Comparison of ENCODE assay signal across 8 cellular contexts in genomic region chr11:14357843-14358728, GRCh38. TPM values are rescaled to one million over a fixed set of nuclear protein-coding genes. Genes with fewer than 3 reads are reported as not detected.
DNase-seq lines count a peak whose midpoint lies in the region.

No MANE protein-coding gene starts in this region.

- H3K4me3 ChIP-seq in mesodermal cell (ENCODE audit: extremely low read depth, insufficient read depth, low read length, poor library complexity, severe bottlenecking) (peak overlapping the region; percentile 89), stomach smooth muscle (ENCODE audit: low read length in 2 of 2) (peak overlapping the region; percentile 58 to 78)

- H3K4me1 Mint-ChIP-seq in activated CD4-positive, alpha-beta T cell treated with anti-CD3 and anti-CD28 coated beads, Interleukin-2, amount 10 ng/mL, durations not matched to agents 7 days and 5 days = peaks cover 58% of the 10 kb centered on the region

- peak overlapping the region; percentile 92 for H3K27ac Mint-ChIP-seq in activated CD4-positive, alpha-beta T cell treated with anti-CD3 and anti-CD28 coated beads, Interleukin-2, amount 10 ng/mL, durations not matched to agents 7 days and 5 days

- H3K9ac ChIP-seq in stomach smooth muscle (ENCODE audit: low read length in 2 of 2) = peak overlapping the region; percentile 73

- WGBS in mesodermal cell (ENCODE audit: insufficient coverage in 2 of 2), 2 experiments = 0% methylated on average over 31 to 70 of the region's 74 CpGs

- H3K4me1 ChIP-seq in mesodermal cell (ENCODE audit: control insufficient read depth, insufficient read depth, low read length, poor library complexity, severe bottlenecking) (peaks cover 9% of the 10 kb centered on the region), stomach smooth muscle (ENCODE audit: control insufficient read depth, insufficient read depth, low read length) (peaks cover 6% of the 10 kb centered on the region)

- DNase-seq in DMS79 treated with DMSO at 0.1 percent for 48 hours (lab: John Stamatoyannopoulos, UW) (peak; percentile 24), DMS79 (lab: John Stamatoyannopoulos, UW) (no peak), HCEC 1CT (peak; percentile 61), M059J (ENCODE audit: low read depth) (peak; percentile 80)
- DNase-seq in activated CD4-positive, alpha-beta T cell treated with anti-CD3 and anti-CD28 coated beads, Interleukin-2, amount 10 ng/mL, durations not matched to agents 7 days and 5 days = peak; percentile 30
- peak; percentile 4 for DNase-seq in effector CD4-positive, alpha-beta T cell

- peaks cover 5% of the 10 kb centered on the region for H3K27me3 Mint-ChIP-seq in activated CD4-positive, alpha-beta T cell treated with anti-CD3 and anti-CD28 coated beads, Interleukin-2, amount 10 ng/mL, durations not matched to agents 7 days and 5 days

- H3K36me3 ChIP-seq in mesodermal cell (ENCODE audit: control insufficient read depth, insufficient read depth, low read length) (peaks cover 17% of the 10 kb centered on the region), stomach smooth muscle (ENCODE audit: control insufficient read depth in 2 of 2, insufficient read depth in 2 of 2, low read length in 2 of 2) (no peaks in the 10 kb centered on the region)

- POLR2A ChIA-PET in activated CD4-positive, alpha-beta T cell treated with anti-CD3 and anti-CD28 coated beads, Interleukin-2, amount 10 ng/mL, durations not matched to agents 7 days and 5 days (lab: Charles Lee) = no interaction called here

- CTCF ChIA-PET in activated CD4-positive, alpha-beta T cell treated with anti-CD3 and anti-CD28 coated beads, Interleukin-2, amount 10 ng/mL, durations not matched to agents 7 days and 5 days (lab: Charles Lee) = interaction anchor here (0.7 kb wide), 1 partner anchor 13 kb away, joined by 3 read pairs; no protein-coding TSS in a partner anchor

- no peaks in the 10 kb centered on the region for H3K9me3 ChIP-seq in mesodermal cell (ENCODE audit: control insufficient read depth, low read length)
- no peaks in the 10 kb centered on the region for H3K9me3 ChIP-seq in stomach smooth muscle (ENCODE audit: control insufficient read depth in 2 of 2, low read length in 2 of 2)

- H3K27ac ChIP-seq in mesodermal cell (ENCODE audit: low read depth, low read length, severe bottlenecking) (peak overlapping the region; percentile 91), stomach smooth muscle (ENCODE audit: low read length) (no peak overlapping the region)

- H3K27me3 ChIP-seq in stomach smooth muscle (ENCODE audit: control insufficient read depth in 1 of 2, insufficient read depth in 2 of 2, low read length in 2 of 2) = no peaks in the 10 kb centered on the region

- H3K36me3 Mint-ChIP-seq in activated CD4-positive, alpha-beta T cell treated with anti-CD3 and anti-CD28 coated beads, Interleukin-2, amount 10 ng/mL, durations not matched to agents 7 days and 5 days (ENCODE audit: low read depth) = peaks cover 21% of the 10 kb centered on the region

- H3K4me3 Mint-ChIP-seq in activated CD4-positive, alpha-beta T cell treated with anti-CD3 and anti-CD28 coated beads, Interleukin-2, amount 10 ng/mL, durations not matched to agents 7 days and 5 days = peak overlapping the region; percentile 93

- no peaks in the 10 kb centered on the region for H3K9me3 Mint-ChIP-seq in activated CD4-positive, alpha-beta T cell treated with anti-CD3 and anti-CD28 coated beads, Interleukin-2, amount 10 ng/mL, durations not matched to agents 7 days and 5 days

RNA-seq across cellular contexts. Expression of gene RRAS2, which starts 0.9 kb away (rescaled TPM):
- total RNA-seq in M059J (2014; rRNA removed; shearing (Covaris generic)) = 127 and 143 TPM in 2 replicates
- 10 to 100 TPM; 41.4 to 43.7 TPM for total RNA-seq in activated CD4-positive, alpha-beta T cell treated with anti-CD3 and anti-CD28 coated beads, Interleukin-2, amount 10 ng/mL, durations not matched to agents 7 days and 5 days
- polyA plus RNA-seq in mesodermal cell (2013, experiment 1 of 2) = 47.5 TPM
- polyA plus RNA-seq in mesodermal cell (2013, experiment 2 of 2) = 52.1 TPM
